Comparison of ENCODE assay signal across 18 cellular contexts in the genomic region with DNA sequence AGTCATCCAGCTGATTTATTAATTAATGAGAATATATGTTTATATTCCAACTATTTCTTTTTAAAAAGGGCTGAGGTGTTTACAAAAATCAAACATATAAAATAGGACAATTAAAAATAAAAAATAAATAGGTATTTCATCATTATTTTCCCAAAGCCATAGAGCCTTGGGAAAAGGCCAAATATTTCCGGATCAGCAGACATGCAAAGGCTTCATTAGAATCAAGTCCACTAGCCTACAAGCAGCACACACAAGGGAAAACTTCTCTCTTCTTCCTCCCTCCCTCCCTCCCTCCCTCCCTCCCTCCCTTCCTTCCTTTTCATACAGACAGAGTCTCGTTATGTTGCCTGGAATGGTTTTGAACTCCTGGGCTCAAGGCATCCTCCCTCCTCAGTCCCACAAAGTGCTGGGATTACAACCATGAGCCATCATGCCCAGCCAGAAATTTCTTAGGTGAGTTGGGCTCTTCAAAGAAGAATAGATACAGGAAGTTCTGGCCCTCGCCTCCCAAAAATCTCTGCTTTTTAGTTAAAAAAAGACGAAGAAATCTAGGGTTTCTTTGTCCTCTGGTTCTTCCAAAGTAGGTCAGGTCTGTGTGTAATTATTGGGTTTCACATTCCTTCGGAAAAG.
A peak's percentile ranks its signal among the peaks of the same experiment; 100 is the strongest.
DNase-seq lines count a peak whose midpoint lies in the region; TF ChIP-seq lines count a peak whose summit lies in the region.
"Had no signal": no experiment of that assay in that cellular context is flagged by ENCODE, and none has a peak within 500 bp of the region (broad histone marks: within the 10 kb centered on the region; RNA-seq: fewer than 3 reads in every experiment).

No MANE protein-coding gene starts in this region.

- H3K27ac ChIP-seq in breast epithelium (peak overlapping the region; percentile 27 to 51), endodermal cell (ENCODE audit: low read depth, low read length) (peak overlapping the region; percentile 6), vagina (no peak overlapping the region)
- H3K27ac ChIP-seq: ascending aorta, left ventricle myocardium inferior, parathyroid adenoma, upper lobe of right lung had no signal

- H3K4me1 ChIP-seq in breast epithelium (peaks cover 0 to 6% of the 10 kb centered on the region in 2 donors), endodermal cell (ENCODE audit: control insufficient read depth, insufficient read depth, low read length) (peaks cover 6% of the 10 kb centered on the region), vagina (peaks cover 9% of the 10 kb centered on the region)

- H3K4me3 Mint-ChIP-seq in MCF 10A (ENCODE audit: unreplicated experiment) (no peak overlapping the region), endodermal cell (no peak overlapping the region), mesothelial cell of epicardium (no peak overlapping the region), type B pancreatic cell (no peak overlapping the region)
- no peak overlapping the region for H3K4me3 Mint-ChIP-seq in activated T-helper 2 cell treated with anti-CD3 and anti-CD28 coated beads, Interferon-gamma antibody, Interleukin-2, Interleukin-4, amounts not matched to agents 10 μg/mL and 5 μg/mL and 100 μg/mL, durations not matched to agents 14 hours and 24 hours and 36 hours (ENCODE audit: low read depth)

- no peak overlapping the region for H3K9ac ChIP-seq in endodermal cell (ENCODE audit: extremely low read depth, low read length, poor library complexity, severe bottlenecking)
- H3K9ac ChIP-seq: parathyroid adenoma had no signal

- DNase-seq in breast epithelium (ENCODE audit: low spot score in 2 of 2) = no peak
- DNase-seq in MCF 10A (ENCODE audit: unreplicated experiment) = no peak
- DNase-seq in endodermal cell = no peak
- no peak for DNase-seq in mesothelial cell of epicardium (ENCODE audit: low spot score in 2 of 2, unreplicated experiment in 2 of 2)
- no peak for DNase-seq in type B pancreatic cell (ENCODE audit: extremely low spot score, unreplicated experiment)
- DNase-seq in activated CD4-positive, alpha-beta T cell treated with anti-CD3 and anti-CD28 coated beads, Interleukin-2, amount 50 U/mL, for 1 hour = no peak
- no peak for DNase-seq in vagina (ENCODE audit: extremely low spot score in 2 of 2)
- DNase-seq in activated T-helper 2 cell treated with anti-CD3 and anti-CD28 coated beads, Interferon-gamma antibody, Interleukin-2, Interleukin-4, amounts not matched to agents 10 μg/mL and 5 μg/mL and 100 μg/mL, durations not matched to agents 14 hours and 24 hours and 36 hours (ENCODE audit: low spot score) = no peak
- DNase-seq: activated CD4-positive, alpha-beta T cell treated with anti-CD3 and anti-CD28 coated beads for 48 hours; activated naive CD4-positive, alpha-beta T cell; DMS53; Kasumi-1; left ventricle myocardium inferior; NCI-H1105 treated with DMSO at 0.1 percent for 48 hours; upper lobe of right lung had no signal

- 81 to 84% methylated on average over 3 to 5 of the region's 5 CpGs for WGBS in endodermal cell (ENCODE audit: insufficient coverage in 1 of 2, insufficient read length in 1 of 2), 2 experiments

- no peaks in the 10 kb centered on the region for H3K36me3 Mint-ChIP-seq in MCF 10A (ENCODE audit: insufficient read depth, unreplicated experiment)
- peaks cover 4% of the 10 kb centered on the region for H3K36me3 Mint-ChIP-seq in endodermal cell (ENCODE audit: low read depth)
- peaks cover 2% of the 10 kb centered on the region for H3K36me3 Mint-ChIP-seq in mesothelial cell of epicardium
- H3K36me3 Mint-ChIP-seq in type B pancreatic cell = no peaks in the 10 kb centered on the region
- H3K36me3 Mint-ChIP-seq in activated T-helper 2 cell treated with anti-CD3 and anti-CD28 coated beads, Interferon-gamma antibody, Interleukin-2, Interleukin-4, amounts not matched to agents 10 μg/mL and 5 μg/mL and 100 μg/mL, durations not matched to agents 14 hours and 24 hours and 36 hours (ENCODE audit: low read depth) = peaks cover 12% of the 10 kb centered on the region

- TF ChIP-seq POLR2A in breast epithelium (IDR thresholded peaks at IDR 0.05) (no peak), vagina (IDR thresholded peaks at IDR 0.05) (no peak)

- H3K4me3 ChIP-seq in breast epithelium = no peak overlapping the region
- H3K4me3 ChIP-seq in endodermal cell (ENCODE audit: low read length) = no peak overlapping the region
- H3K4me3 ChIP-seq in vagina = no peak overlapping the region
- H3K4me3 ChIP-seq: ascending aorta, left ventricle myocardium inferior, smooth muscle cell, upper lobe of right lung had no signal

- no TSS peak for BruUV-seq in MCF 10A (replicated peaks; lab: Mats Ljungman, UMichigan)

- H3K4me1 Mint-ChIP-seq in MCF 10A (ENCODE audit: insufficient read depth, unreplicated experiment) = no peaks in the 10 kb centered on the region
- H3K4me1 Mint-ChIP-seq in endodermal cell = peaks cover 34% of the 10 kb centered on the region
- H3K4me1 Mint-ChIP-seq in mesothelial cell of epicardium = peaks cover 4% of the 10 kb centered on the region
- H3K4me1 Mint-ChIP-seq in type B pancreatic cell (ENCODE audit: unreplicated experiment) = peaks cover 6% of the 10 kb centered on the region
- peaks cover 19% of the 10 kb centered on the region for H3K4me1 Mint-ChIP-seq in activated T-helper 2 cell treated with anti-CD3 and anti-CD28 coated beads, Interferon-gamma antibody, Interleukin-2, Interleukin-4, amounts not matched to agents 10 μg/mL and 5 μg/mL and 100 μg/mL, durations not matched to agents 14 hours and 24 hours and 36 hours (ENCODE audit: low read depth)

- H3K9me3 ChIP-seq in breast epithelium = no peaks in the 10 kb centered on the region
- H3K9me3 ChIP-seq in endodermal cell (ENCODE audit: control insufficient read depth, low read length) = no peaks in the 10 kb centered on the region
- H3K9me3 ChIP-seq in vagina = no peaks in the 10 kb centered on the region
- H3K9me3 ChIP-seq: ascending aorta, left ventricle myocardium inferior, upper lobe of right lung had no signal

- H3K27ac Mint-ChIP-seq in MCF 10A (ENCODE audit: low read depth, unreplicated experiment) (no peak overlapping the region), endodermal cell (no peak overlapping the region), mesothelial cell of epicardium (peak overlapping the region; percentile 69), type B pancreatic cell (peak overlapping the region; percentile 67)
- no peak overlapping the region for H3K27ac Mint-ChIP-seq in activated T-helper 2 cell treated with anti-CD3 and anti-CD28 coated beads, Interferon-gamma antibody, Interleukin-2, Interleukin-4, amounts not matched to agents 10 μg/mL and 5 μg/mL and 100 μg/mL, durations not matched to agents 14 hours and 24 hours and 36 hours

- CTCF ChIA-PET in MCF 10A (lab: Yijun Ruan, JAX) = no interaction called here

- no peaks in the 10 kb centered on the region for H3K36me3 ChIP-seq in breast epithelium
- no peaks in the 10 kb centered on the region for H3K36me3 ChIP-seq in endodermal cell (ENCODE audit: control insufficient read depth, insufficient read depth, low read length)
- no peaks in the 10 kb centered on the region for H3K36me3 ChIP-seq in vagina
- H3K36me3 ChIP-seq: ascending aorta, left ventricle myocardium inferior, upper lobe of right lung had no signal

- intact Hi-C loops in breast epithelium (cut with DNase I; ENCODE audit: low total_unique reads) (no loop called here), MCF 10A (cut with micrococcal nuclease) (no loop called here), vagina (cut with DNase I) (no loop called here)
- intact Hi-C loops in activated T-helper 2 cell treated with anti-CD3 and anti-CD28 coated beads, Interferon-gamma antibody, Interleukin-2, Interleukin-4, amounts not matched to agents 10 μg/mL and 5 μg/mL and 100 μg/mL, durations not matched to agents 14 hours and 24 hours and 36 hours (cut with micrococcal nuclease) = no loop called here

- TF ChIP-seq CTCF in breast epithelium (IDR thresholded peaks at IDR 0.05) = no peak
- no peak for TF ChIP-seq CTCF in MCF 10A (IDR thresholded peaks at IDR 0.05; ENCODE audit: unreplicated experiment)
- TF ChIP-seq CTCF in endodermal cell (conservative IDR thresholded peaks at IDR 0.05) = no peak
- TF ChIP-seq CTCF in mesothelial cell of epicardium (IDR thresholded peaks at IDR 0.05; ENCODE audit: unreplicated experiment) = no peak
- no peak for TF ChIP-seq CTCF in type B pancreatic cell (conservative IDR thresholded peaks at IDR 0.05)
- no peak for TF ChIP-seq CTCF in vagina (IDR thresholded peaks at IDR 0.05)

- POLR2A ChIA-PET in MCF 10A (lab: Yijun Ruan, JAX) = no interaction called here

- H3K9me3 Mint-ChIP-seq in MCF 10A (ENCODE audit: unreplicated experiment) (no peaks in the 10 kb centered on the region), endodermal cell (no peaks in the 10 kb centered on the region), mesothelial cell of epicardium (no peaks in the 10 kb centered on the region), type B pancreatic cell (no peaks in the 10 kb centered on the region)
- no peaks in the 10 kb centered on the region for H3K9me3 Mint-ChIP-seq in activated T-helper 2 cell treated with anti-CD3 and anti-CD28 coated beads, Interferon-gamma antibody, Interleukin-2, Interleukin-4, amounts not matched to agents 10 μg/mL and 5 μg/mL and 100 μg/mL, durations not matched to agents 14 hours and 24 hours and 36 hours

- no peaks in the 10 kb centered on the region for H3K27me3 ChIP-seq in breast epithelium
- H3K27me3 ChIP-seq in endodermal cell (ENCODE audit: control insufficient read depth, insufficient read depth, low read length, poor library complexity, severe bottlenecking) = no peaks in the 10 kb centered on the region
- H3K27me3 ChIP-seq in vagina = no peaks in the 10 kb centered on the region
- H3K27me3 ChIP-seq: ascending aorta, upper lobe of right lung had no signal

- H3K27me3 Mint-ChIP-seq in MCF 10A (ENCODE audit: insufficient read depth, unreplicated experiment) (no peaks in the 10 kb centered on the region), endodermal cell (ENCODE audit: insufficient read depth) (no peaks in the 10 kb centered on the region), mesothelial cell of epicardium (ENCODE audit: low read depth) (no peaks in the 10 kb centered on the region), type B pancreatic cell (no peaks in the 10 kb centered on the region)
- no peaks in the 10 kb centered on the region for H3K27me3 Mint-ChIP-seq in activated T-helper 2 cell treated with anti-CD3 and anti-CD28 coated beads, Interferon-gamma antibody, Interleukin-2, Interleukin-4, amounts not matched to agents 10 μg/mL and 5 μg/mL and 100 μg/mL, durations not matched to agents 14 hours and 24 hours and 36 hours (ENCODE audit: low read depth)

Comparison
In these comparisons a context has a peak if more than half of its experiments do, and no peak if none do; other contexts are left out.
1. H3K27ac Mint-ChIP-seq: peak in mesothelial cell of epicardium (single experiment) and type B pancreatic cell (single experiment); none in MCF 10A (single experiment), endodermal cell (single experiment) and activated T-helper 2 cell treated with anti-CD3 and anti-CD28 coated beads, Interferon-gamma antibody, Interleukin-2, Interleukin-4, amounts not matched to agents 10 μg/mL and 5 μg/mL and 100 μg/mL, durations not matched to agents 14 hours and 24 hours and 36 hours (single experiment).